Comparison of ENCODE assay signal across 1 cellular context in the genomic region with DNA sequence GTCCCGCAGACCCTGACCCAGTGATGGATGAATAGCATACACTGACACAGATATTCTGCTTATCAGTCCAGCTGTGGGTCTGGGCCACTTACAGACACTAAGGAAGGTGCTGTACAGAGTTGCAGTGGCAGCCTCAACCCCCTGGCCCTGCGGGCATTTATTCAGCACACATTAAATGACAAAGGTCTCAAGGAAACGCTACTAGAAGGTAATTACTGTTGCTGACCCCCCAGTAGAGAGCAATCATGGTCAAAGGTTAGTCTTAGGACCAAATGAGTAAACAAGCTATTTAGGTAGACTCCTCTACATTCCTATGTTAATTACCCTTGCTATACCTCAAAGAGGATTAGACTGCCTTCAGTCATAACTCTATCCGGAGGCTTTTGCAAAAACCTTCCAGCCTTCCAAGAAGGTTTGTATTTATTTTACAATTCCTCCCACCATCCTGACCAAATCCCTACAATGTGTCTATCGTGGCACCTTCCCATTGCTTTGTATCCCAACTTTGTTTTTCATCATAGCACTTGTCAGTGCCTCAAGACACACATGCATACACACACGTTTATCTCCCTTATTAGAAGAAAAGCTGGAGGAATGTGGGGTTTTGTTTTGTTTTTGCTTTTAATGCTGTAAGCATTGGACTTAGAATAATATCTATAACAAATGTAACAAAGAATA.
A peak's percentile ranks its signal among the peaks of the same experiment; 100 is the strongest.
TF ChIP-seq lines count a peak whose summit lies in the region.

No MANE protein-coding gene starts in this region.

TF ChIP-seq in WTC11, 78 proteins besides CTCF, POLR2A, EP300 and RAD21 (continued from another document and continues in another):
- TF ChIP-seq, protein P1, sequence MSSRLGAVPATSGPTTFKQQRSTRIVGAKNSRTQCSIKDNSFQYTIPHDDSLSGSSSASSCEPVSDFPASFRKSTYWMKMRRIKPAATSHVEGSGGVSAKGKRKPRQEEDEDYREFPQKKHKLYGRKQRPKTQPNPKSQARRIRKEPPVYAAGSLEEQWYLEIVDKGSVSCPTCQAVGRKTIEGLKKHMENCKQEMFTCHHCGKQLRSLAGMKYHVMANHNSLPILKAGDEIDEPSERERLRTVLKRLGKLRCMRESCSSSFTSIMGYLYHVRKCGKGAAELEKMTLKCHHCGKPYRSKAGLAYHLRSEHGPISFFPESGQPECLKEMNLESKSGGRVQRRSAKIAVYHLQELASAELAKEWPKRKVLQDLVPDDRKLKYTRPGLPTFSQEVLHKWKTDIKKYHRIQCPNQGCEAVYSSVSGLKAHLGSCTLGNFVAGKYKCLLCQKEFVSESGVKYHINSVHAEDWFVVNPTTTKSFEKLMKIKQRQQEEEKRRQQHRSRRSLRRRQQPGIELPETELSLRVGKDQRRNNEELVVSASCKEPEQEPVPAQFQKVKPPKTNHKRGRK (CRISPR knock-in tag; IDR thresholded peaks at IDR 0.05; ENCODE audit: borderline replicate concordance): no peak
- TF ChIP-seq, protein P2, sequence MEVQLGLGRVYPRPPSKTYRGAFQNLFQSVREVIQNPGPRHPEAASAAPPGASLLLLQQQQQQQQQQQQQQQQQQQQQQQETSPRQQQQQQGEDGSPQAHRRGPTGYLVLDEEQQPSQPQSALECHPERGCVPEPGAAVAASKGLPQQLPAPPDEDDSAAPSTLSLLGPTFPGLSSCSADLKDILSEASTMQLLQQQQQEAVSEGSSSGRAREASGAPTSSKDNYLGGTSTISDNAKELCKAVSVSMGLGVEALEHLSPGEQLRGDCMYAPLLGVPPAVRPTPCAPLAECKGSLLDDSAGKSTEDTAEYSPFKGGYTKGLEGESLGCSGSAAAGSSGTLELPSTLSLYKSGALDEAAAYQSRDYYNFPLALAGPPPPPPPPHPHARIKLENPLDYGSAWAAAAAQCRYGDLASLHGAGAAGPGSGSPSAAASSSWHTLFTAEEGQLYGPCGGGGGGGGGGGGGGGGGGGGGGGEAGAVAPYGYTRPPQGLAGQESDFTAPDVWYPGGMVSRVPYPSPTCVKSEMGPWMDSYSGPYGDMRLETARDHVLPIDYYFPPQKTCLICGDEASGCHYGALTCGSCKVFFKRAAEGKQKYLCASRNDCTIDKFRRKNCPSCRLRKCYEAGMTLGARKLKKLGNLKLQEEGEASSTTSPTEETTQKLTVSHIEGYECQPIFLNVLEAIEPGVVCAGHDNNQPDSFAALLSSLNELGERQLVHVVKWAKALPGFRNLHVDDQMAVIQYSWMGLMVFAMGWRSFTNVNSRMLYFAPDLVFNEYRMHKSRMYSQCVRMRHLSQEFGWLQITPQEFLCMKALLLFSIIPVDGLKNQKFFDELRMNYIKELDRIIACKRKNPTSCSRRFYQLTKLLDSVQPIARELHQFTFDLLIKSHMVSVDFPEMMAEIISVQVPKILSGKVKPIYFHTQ (CRISPR knock-in tag; IDR thresholded peaks at IDR 0.05): no peak
- no peak for TF ChIP-seq MXD4 (CRISPR knock-in tag; IDR thresholded peaks at IDR 0.05; ENCODE audit: borderline replicate concordance)
- TF ChIP-seq NFE2L1 (CRISPR knock-in tag; IDR thresholded peaks at IDR 0.05): no peak
- no peak for TF ChIP-seq ZNF232 (CRISPR knock-in tag; IDR thresholded peaks at IDR 0.05)
- TF ChIP-seq, protein P3, sequence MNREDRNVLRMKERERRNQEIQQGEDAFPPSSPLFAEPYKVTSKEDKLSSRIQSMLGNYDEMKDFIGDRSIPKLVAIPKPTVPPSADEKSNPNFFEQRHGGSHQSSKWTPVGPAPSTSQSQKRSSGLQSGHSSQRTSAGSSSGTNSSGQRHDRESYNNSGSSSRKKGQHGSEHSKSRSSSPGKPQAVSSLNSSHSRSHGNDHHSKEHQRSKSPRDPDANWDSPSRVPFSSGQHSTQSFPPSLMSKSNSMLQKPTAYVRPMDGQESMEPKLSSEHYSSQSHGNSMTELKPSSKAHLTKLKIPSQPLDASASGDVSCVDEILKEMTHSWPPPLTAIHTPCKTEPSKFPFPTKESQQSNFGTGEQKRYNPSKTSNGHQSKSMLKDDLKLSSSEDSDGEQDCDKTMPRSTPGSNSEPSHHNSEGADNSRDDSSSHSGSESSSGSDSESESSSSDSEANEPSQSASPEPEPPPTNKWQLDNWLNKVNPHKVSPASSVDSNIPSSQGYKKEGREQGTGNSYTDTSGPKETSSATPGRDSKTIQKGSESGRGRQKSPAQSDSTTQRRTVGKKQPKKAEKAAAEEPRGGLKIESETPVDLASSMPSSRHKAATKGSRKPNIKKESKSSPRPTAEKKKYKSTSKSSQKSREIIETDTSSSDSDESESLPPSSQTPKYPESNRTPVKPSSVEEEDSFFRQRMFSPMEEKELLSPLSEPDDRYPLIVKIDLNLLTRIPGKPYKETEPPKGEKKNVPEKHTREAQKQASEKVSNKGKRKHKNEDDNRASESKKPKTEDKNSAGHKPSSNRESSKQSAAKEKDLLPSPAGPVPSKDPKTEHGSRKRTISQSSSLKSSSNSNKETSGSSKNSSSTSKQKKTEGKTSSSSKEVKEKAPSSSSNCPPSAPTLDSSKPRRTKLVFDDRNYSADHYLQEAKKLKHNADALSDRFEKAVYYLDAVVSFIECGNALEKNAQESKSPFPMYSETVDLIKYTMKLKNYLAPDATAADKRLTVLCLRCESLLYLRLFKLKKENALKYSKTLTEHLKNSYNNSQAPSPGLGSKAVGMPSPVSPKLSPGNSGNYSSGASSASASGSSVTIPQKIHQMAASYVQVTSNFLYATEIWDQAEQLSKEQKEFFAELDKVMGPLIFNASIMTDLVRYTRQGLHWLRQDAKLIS (CRISPR knock-in tag; IDR thresholded peaks at IDR 0.05; ENCODE audit: borderline replicate concordance): no peak; the same call in 1 of the 2 replicates
- TF ChIP-seq, protein P4, sequence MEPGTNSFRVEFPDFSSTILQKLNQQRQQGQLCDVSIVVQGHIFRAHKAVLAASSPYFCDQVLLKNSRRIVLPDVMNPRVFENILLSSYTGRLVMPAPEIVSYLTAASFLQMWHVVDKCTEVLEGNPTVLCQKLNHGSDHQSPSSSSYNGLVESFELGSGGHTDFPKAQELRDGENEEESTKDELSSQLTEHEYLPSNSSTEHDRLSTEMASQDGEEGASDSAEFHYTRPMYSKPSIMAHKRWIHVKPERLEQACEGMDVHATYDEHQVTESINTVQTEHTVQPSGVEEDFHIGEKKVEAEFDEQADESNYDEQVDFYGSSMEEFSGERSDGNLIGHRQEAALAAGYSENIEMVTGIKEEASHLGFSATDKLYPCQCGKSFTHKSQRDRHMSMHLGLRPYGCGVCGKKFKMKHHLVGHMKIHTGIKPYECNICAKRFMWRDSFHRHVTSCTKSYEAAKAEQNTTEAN (CRISPR knock-in tag; IDR thresholded peaks at IDR 0.05): no peak
- TF ChIP-seq, protein P5, sequence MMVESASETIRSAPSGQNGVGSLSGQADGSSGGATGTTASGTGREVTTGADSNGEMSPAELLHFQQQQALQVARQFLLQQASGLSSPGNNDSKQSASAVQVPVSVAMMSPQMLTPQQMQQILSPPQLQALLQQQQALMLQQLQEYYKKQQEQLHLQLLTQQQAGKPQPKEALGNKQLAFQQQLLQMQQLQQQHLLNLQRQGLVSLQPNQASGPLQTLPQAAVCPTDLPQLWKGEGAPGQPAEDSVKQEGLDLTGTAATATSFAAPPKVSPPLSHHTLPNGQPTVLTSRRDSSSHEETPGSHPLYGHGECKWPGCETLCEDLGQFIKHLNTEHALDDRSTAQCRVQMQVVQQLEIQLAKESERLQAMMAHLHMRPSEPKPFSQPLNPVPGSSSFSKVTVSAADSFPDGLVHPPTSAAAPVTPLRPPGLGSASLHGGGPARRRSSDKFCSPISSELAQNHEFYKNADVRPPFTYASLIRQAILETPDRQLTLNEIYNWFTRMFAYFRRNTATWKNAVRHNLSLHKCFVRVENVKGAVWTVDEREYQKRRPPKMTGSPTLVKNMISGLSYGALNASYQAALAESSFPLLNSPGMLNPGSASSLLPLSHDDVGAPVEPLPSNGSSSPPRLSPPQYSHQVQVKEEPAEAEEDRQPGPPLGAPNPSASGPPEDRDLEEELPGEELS (CRISPR knock-in tag; IDR thresholded peaks at IDR 0.05): peak; percentile 95; the same call in 1 of the 2 replicates
- no peak for TF ChIP-seq ZNF671 (CRISPR knock-in tag; IDR thresholded peaks at IDR 0.05)
- no peak for TF ChIP-seq HMGA2 (CRISPR knock-in tag; IDR thresholded peaks at IDR 0.05)
- TF ChIP-seq, protein P6, sequence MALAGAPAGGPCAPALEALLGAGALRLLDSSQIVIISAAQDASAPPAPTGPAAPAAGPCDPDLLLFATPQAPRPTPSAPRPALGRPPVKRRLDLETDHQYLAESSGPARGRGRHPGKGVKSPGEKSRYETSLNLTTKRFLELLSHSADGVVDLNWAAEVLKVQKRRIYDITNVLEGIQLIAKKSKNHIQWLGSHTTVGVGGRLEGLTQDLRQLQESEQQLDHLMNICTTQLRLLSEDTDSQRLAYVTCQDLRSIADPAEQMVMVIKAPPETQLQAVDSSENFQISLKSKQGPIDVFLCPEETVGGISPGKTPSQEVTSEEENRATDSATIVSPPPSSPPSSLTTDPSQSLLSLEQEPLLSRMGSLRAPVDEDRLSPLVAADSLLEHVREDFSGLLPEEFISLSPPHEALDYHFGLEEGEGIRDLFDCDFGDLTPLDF (CRISPR knock-in tag; IDR thresholded peaks at IDR 0.05): no peak
- TF ChIP-seq, protein P7, sequence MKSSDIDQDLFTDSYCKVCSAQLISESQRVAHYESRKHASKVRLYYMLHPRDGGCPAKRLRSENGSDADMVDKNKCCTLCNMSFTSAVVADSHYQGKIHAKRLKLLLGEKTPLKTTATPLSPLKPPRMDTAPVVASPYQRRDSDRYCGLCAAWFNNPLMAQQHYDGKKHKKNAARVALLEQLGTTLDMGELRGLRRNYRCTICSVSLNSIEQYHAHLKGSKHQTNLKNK (CRISPR knock-in tag; IDR thresholded peaks at IDR 0.05): peak; percentile 93
- TF ChIP-seq, protein P8, sequence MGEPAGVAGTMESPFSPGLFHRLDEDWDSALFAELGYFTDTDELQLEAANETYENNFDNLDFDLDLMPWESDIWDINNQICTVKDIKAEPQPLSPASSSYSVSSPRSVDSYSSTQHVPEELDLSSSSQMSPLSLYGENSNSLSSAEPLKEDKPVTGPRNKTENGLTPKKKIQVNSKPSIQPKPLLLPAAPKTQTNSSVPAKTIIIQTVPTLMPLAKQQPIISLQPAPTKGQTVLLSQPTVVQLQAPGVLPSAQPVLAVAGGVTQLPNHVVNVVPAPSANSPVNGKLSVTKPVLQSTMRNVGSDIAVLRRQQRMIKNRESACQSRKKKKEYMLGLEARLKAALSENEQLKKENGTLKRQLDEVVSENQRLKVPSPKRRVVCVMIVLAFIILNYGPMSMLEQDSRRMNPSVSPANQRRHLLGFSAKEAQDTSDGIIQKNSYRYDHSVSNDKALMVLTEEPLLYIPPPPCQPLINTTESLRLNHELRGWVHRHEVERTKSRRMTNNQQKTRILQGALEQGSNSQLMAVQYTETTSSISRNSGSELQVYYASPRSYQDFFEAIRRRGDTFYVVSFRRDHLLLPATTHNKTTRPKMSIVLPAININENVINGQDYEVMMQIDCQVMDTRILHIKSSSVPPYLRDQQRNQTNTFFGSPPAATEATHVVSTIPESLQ (CRISPR knock-in tag; IDR thresholded peaks at IDR 0.05): no peak
- TF ChIP-seq PRRX2 (CRISPR knock-in tag; IDR thresholded peaks at IDR 0.05): no peak
- TF ChIP-seq ESRRA (CRISPR knock-in tag; IDR thresholded peaks at IDR 0.05; ENCODE audit: borderline replicate concordance): no peak
- TF ChIP-seq SP1 (CRISPR knock-in tag; conservative IDR thresholded peaks at IDR 0.05): peak; percentile 56
- no peak for TF ChIP-seq GRHL2 (CRISPR knock-in tag; IDR thresholded peaks at IDR 0.05; ENCODE audit: insufficient replicate concordance, severe bottlenecking)
- TF ChIP-seq OVOL2 (CRISPR knock-in tag; IDR thresholded peaks at IDR 0.05; ENCODE audit: borderline replicate concordance): no peak
- no peak for TF ChIP-seq NFYB (CRISPR knock-in tag; conservative IDR thresholded peaks at IDR 0.05; ENCODE audit: low read depth)
- 0 out of 2 replicates have a peak, but pooled peaks have one; percentile 71 for TF ChIP-seq FOXK1 (CRISPR knock-in tag; IDR thresholded peaks at IDR 0.05)
- TF ChIP-seq, protein P9, sequence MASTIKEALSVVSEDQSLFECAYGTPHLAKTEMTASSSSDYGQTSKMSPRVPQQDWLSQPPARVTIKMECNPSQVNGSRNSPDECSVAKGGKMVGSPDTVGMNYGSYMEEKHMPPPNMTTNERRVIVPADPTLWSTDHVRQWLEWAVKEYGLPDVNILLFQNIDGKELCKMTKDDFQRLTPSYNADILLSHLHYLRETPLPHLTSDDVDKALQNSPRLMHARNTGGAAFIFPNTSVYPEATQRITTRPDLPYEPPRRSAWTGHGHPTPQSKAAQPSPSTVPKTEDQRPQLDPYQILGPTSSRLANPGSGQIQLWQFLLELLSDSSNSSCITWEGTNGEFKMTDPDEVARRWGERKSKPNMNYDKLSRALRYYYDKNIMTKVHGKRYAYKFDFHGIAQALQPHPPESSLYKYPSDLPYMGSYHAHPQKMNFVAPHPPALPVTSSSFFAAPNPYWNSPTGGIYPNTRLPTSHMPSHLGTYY (CRISPR knock-in tag; IDR thresholded peaks at IDR 0.05): no peak
- TF ChIP-seq FOXP1 (CRISPR knock-in tag; IDR thresholded peaks at IDR 0.05; ENCODE audit: borderline replicate concordance): no peak
- TF ChIP-seq NR1H2 (CRISPR knock-in tag; IDR thresholded peaks at IDR 0.05): no peak
- TF ChIP-seq EMX1 (CRISPR knock-in tag; IDR thresholded peaks at IDR 0.05): no peak
- TF ChIP-seq TEAD1 (CRISPR knock-in tag; IDR thresholded peaks at IDR 0.05): peak; percentile 95; the same call in 1 of the 2 replicates
- no peak for TF ChIP-seq RELA (CRISPR knock-in tag; IDR thresholded peaks at IDR 0.05; ENCODE audit: borderline replicate concordance)
- TF ChIP-seq MYBL2 (CRISPR knock-in tag; IDR thresholded peaks at IDR 0.05): no peak
- TF ChIP-seq NR3C1 (CRISPR knock-in tag; conservative IDR thresholded peaks at IDR 0.05; ENCODE audit: low read depth): no peak
- TF ChIP-seq, protein P10, sequence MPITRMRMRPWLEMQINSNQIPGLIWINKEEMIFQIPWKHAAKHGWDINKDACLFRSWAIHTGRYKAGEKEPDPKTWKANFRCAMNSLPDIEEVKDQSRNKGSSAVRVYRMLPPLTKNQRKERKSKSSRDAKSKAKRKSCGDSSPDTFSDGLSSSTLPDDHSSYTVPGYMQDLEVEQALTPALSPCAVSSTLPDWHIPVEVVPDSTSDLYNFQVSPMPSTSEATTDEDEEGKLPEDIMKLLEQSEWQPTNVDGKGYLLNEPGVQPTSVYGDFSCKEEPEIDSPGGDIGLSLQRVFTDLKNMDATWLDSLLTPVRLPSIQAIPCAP (CRISPR knock-in tag; IDR thresholded peaks at IDR 0.05): no peak
- TF ChIP-seq, protein P11, sequence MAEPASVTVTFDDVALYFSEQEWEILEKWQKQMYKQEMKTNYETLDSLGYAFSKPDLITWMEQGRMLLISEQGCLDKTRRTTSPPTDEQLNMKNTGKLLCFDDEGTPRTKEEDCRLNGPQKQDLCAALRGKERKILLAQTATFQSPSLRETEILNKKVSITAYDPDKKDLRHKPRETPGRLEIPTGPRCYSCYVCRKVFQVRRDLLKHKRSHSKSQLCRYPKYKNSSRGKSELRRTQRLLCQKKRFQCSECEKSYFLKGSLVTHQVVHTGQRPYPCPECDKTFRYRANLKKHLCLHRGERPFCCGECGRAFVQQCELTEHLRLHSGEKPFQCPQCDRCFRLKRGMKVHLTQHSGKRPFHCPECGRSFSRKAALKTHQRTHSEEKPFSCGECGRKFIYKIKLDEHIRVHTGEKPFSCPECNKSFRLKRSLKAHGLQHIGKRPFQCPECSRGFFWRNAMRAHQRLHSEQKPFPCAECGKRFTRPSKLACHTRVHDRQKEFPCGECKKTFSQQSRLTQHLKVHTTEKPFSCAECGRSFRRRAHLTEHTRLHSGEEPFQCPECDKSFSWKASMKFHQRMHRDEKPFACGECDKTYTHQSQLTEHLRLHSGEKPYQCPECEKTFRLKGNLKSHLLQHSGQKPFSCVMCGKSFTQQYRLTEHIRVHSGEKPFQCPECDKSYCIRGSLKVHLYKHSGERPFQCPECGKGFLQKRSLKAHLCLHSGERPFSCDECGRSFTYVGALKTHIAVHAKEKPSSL (CRISPR knock-in tag; conservative IDR thresholded peaks at IDR 0.05): peak; percentile 48; the same call in 1 of the 2 replicates
